In the genomic region with DNA sequence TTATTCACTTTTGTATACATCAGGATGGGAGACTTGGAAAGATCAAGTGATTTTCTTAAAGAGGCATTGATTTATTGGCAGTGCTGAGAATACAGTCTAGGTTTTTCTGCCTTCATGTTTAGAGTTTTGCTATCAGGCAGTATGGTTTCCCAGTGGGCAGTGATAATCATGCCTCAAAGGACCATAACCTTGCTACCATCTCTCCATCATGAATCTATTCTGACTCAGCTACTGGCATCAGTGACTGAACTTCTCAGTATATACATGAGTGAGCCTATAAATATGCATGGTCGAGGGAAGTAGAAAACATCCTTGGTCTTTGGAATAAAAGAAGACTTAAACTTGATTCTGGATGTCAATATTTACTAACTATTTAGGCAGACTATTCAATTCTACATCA, we compare ENCODE assay signal across 16 cellular contexts.
"Had no signal": no experiment of that assay in that cellular context is flagged by ENCODE, and none has a peak within 500 bp of the region (broad histone marks: within the 10 kb centered on the region; RNA-seq: fewer than 3 reads in every experiment).

No MANE protein-coding gene starts in this region.

- DNase-seq: activated CD4-positive, alpha-beta T cell treated with anti-CD3 and anti-CD28 coated beads, Interleukin-2, amount 50 U/mL, for 48 hours; activated naive CD4-positive, alpha-beta T cell treated with anti-CD3 and anti-CD28 coated beads for 36 hours; activated T-cell treated with anti-CD3 and anti-CD28 coated beads, Interleukin-2, amount 50 U/mL, for 1 hour; dermis blood vessel endothelial cell; effector memory CD8-positive, alpha-beta T cell; glutamatergic neuron; hypothalamus; left ventricle myocardium superior; nucleus accumbens; posterior cingulate gyrus had no signal

- H3K36me3 Mint-ChIP-seq: type B pancreatic cell had no signal

- H3K4me1 ChIP-seq: right atrium auricular region had no signal

- H3K27me3 Mint-ChIP-seq: effector memory CD8-positive, alpha-beta T cell; stimulated activated naive CD8-positive, alpha-beta T cell treated with anti-CD3 and anti-CD28 coated beads, Interleukin-15, Interleukin-2, amounts not matched to agents 100 ng/mL and 50 ng/mL, for 24 hours; type B pancreatic cell had no signal

- H3K9me3 ChIP-seq: right atrium auricular region had no signal

- H3K4me3 ChIP-seq: right atrium auricular region had no signal

- H3K27me3 ChIP-seq: right atrium auricular region had no signal

- H3K4me3 Mint-ChIP-seq: activated naive CD4-positive, alpha-beta T cell treated with anti-CD3 and anti-CD28 coated beads for 36 hours; effector memory CD8-positive, alpha-beta T cell; nephron; stimulated activated naive CD8-positive, alpha-beta T cell treated with anti-CD3 and anti-CD28 coated beads, Interleukin-15, Interleukin-2, amounts not matched to agents 100 ng/mL and 50 ng/mL, for 24 hours; type B pancreatic cell had no signal

- H3K27ac Mint-ChIP-seq: activated naive CD4-positive, alpha-beta T cell treated with anti-CD3 and anti-CD28 coated beads for 36 hours; activated T-helper 2 cell treated with anti-CD3 and anti-CD28 coated beads, Interferon-gamma antibody, Interleukin-2, Interleukin-4, amounts not matched to agents 10 μg/mL and 5 μg/mL and 100 μg/mL, durations not matched to agents 14 hours and 24 hours and 36 hours; effector memory CD8-positive, alpha-beta T cell; nephron; stimulated activated naive CD8-positive, alpha-beta T cell treated with anti-CD3 and anti-CD28 coated beads, Interleukin-15, Interleukin-2, amounts not matched to agents 100 ng/mL and 50 ng/mL, for 24 hours; type B pancreatic cell had no signal

- ATAC-seq: effector memory CD8-positive, alpha-beta T cell; left ventricle myocardium superior had no signal

- H3K27ac ChIP-seq: right atrium auricular region, VCaP had no signal

- H3K36me3 ChIP-seq: right atrium auricular region had no signal

- H3K4me1 Mint-ChIP-seq: nephron had no signal

- H3K9me3 Mint-ChIP-seq: nephron; stimulated activated naive CD8-positive, alpha-beta T cell treated with anti-CD3 and anti-CD28 coated beads, Interleukin-15, Interleukin-2, amounts not matched to agents 100 ng/mL and 50 ng/mL, for 24 hours; type B pancreatic cell had no signal
